11 cellular contexts compared by ENCODE assay signal in genomic region chr1:117573386-117574040, GRCh38. TPM values are rescaled to one million over a fixed set of nuclear protein-coding genes. Genes with fewer than 3 reads are reported as not detected.
A peak's percentile ranks its signal among the peaks of the same experiment; 100 is the strongest.
DNase-seq lines count a peak whose midpoint lies in the region; ATAC-seq and TF ChIP-seq lines count a peak whose summit lies in the region.
"Had no signal": no experiment of that assay in that cellular context is flagged by ENCODE, and none has a peak within 500 bp of the region (broad histone marks: within the 10 kb centered on the region; RNA-seq: fewer than 3 reads in every experiment).

No MANE protein-coding gene starts in this region.

- POLR2A ChIA-PET in activated CD4-positive, alpha-beta T cell treated with anti-CD3 and anti-CD28 coated beads, Interleukin-2, amount 10 ng/mL, durations not matched to agents 7 days and 5 days (lab: Charles Lee): no interaction called here
- POLR2A ChIA-PET in RWPE1 (lab: Yijun Ruan, JAX; ENCODE audit: low non-redundant PET): no interaction called here

- no peak overlapping the region for H3K4me3 ChIP-seq in NB4 (ENCODE audit: low read depth, low read length)
- no peak overlapping the region for H3K4me3 ChIP-seq in brain microvascular endothelial cell (ENCODE audit: low read depth, low read length)
- no peak overlapping the region for H3K4me3 ChIP-seq in ovary
- H3K4me3 ChIP-seq: sigmoid colon, upper lobe of left lung had no signal

- no peaks in the 10 kb centered on the region for H3K27me3 ChIP-seq in brain microvascular endothelial cell (replicated peaks)
- no peaks in the 10 kb centered on the region for H3K27me3 ChIP-seq in ovary
- H3K27me3 ChIP-seq: sigmoid colon, upper lobe of left lung had no signal

- TF ChIP-seq POLR2A in NB4 (IDR thresholded peaks at IDR 0.05; ENCODE audit: extremely low read depth, insufficient read length): no peak
- no peak for TF ChIP-seq POLR2A in ovary (IDR thresholded peaks at IDR 0.05)

- peaks cover 42% of the 10 kb centered on the region for H3K4me1 Mint-ChIP-seq in activated CD4-positive, alpha-beta T cell treated with anti-CD3 and anti-CD28 coated beads, Interleukin-2, amount 10 ng/mL, durations not matched to agents 7 days and 5 days

- H3K27me3 Mint-ChIP-seq in activated CD4-positive, alpha-beta T cell treated with anti-CD3 and anti-CD28 coated beads, Interleukin-2, amount 10 ng/mL, durations not matched to agents 7 days and 5 days: peaks cover 6% of the 10 kb centered on the region

- H3K9me3 ChIP-seq in ovary: no peaks in the 10 kb centered on the region
- H3K9me3 ChIP-seq: sigmoid colon, upper lobe of left lung had no signal

- no peaks in the 10 kb centered on the region for H3K9me3 Mint-ChIP-seq in activated CD4-positive, alpha-beta T cell treated with anti-CD3 and anti-CD28 coated beads, Interleukin-2, amount 10 ng/mL, durations not matched to agents 7 days and 5 days

- no peaks in the 10 kb centered on the region for H3K36me3 Mint-ChIP-seq in activated CD4-positive, alpha-beta T cell treated with anti-CD3 and anti-CD28 coated beads, Interleukin-2, amount 10 ng/mL, durations not matched to agents 7 days and 5 days (ENCODE audit: low read depth)

- DNase-seq in activated CD4-positive, alpha-beta T cell treated with anti-CD3 and anti-CD28 coated beads, Interleukin-2, amount 10 ng/mL, durations not matched to agents 7 days and 5 days: peak; percentile 19
- DNase-seq in activated CD4-positive, alpha-beta T cell treated with anti-CD3 and anti-CD28 coated beads, Interleukin-2, amount 50 U/mL, for 1 hour: no peak
- DNase-seq in NB4 (ENCODE audit: low read depth) (peak; percentile 63), brain microvascular endothelial cell (peak; percentile 38), ovary (peak in 3 of 5 donors; percentile 27 to 43 (median 30)), globus pallidus (ENCODE audit: low spot score) (no peak), RWPE1 (ENCODE audit: low spot score) (no peak)
- DNase-seq: NCI-H526 treated with DMSO at 0.1 percent for 48 hours, sigmoid colon, upper lobe of left lung had no signal

- H3K4me3 Mint-ChIP-seq in activated CD4-positive, alpha-beta T cell treated with anti-CD3 and anti-CD28 coated beads, Interleukin-2, amount 10 ng/mL, durations not matched to agents 7 days and 5 days: no peak overlapping the region

- H3K27ac Mint-ChIP-seq in activated CD4-positive, alpha-beta T cell treated with anti-CD3 and anti-CD28 coated beads, Interleukin-2, amount 10 ng/mL, durations not matched to agents 7 days and 5 days: peak overlapping the region; percentile 78

- no peak for ATAC-seq in GM21786 (IDR thresholded peaks at IDR 0.05; ENCODE audit: unreplicated experiment)

- in situ Hi-C loops in brain microvascular endothelial cell (cut with HindIII; ENCODE audit: low pct_ligation_motif_present, low sequenced_read_pairs): no loop called here

- TF ChIP-seq EP300 in ovary (IDR thresholded peaks at IDR 0.05): no peak

- intact Hi-C loops in ovary (cut with DNase I): no loop called here

- CTCF ChIA-PET in activated CD4-positive, alpha-beta T cell treated with anti-CD3 and anti-CD28 coated beads, Interleukin-2, amount 10 ng/mL, durations not matched to agents 7 days and 5 days (lab: Charles Lee): interaction anchor here (0.8 to 2.3 kb wide), 4 partner anchors 12 to 101 kb away, joined by 3 to 6 read pairs (median 4); no protein-coding TSS in a partner anchor
- CTCF ChIA-PET in RWPE1 (lab: Yijun Ruan, JAX): no interaction called here

- TF ChIP-seq CTCF in NB4 (IDR thresholded peaks at IDR 0.05; ENCODE audit: low read depth, low read length): no peak
- TF ChIP-seq CTCF in brain microvascular endothelial cell (IDR thresholded peaks at IDR 0.05; ENCODE audit: low read depth, low read length, missing control alignments): no peak
- no peak for TF ChIP-seq CTCF in ovary (IDR thresholded peaks at IDR 0.05)
- TF ChIP-seq CTCF in RWPE1 (conservative IDR thresholded peaks at IDR 0.05; ENCODE audit: low read depth): no peak

- 36 to 39% (median 37%) methylated on average over 10 of the region's 10 CpGs for WGBS in ovary, 3 donors

- H3K36me3 ChIP-seq in brain microvascular endothelial cell (replicated peaks) (no peaks in the 10 kb centered on the region), ovary (no peaks in the 10 kb centered on the region)
- H3K36me3 ChIP-seq: sigmoid colon, upper lobe of left lung had no signal

- H3K4me1 ChIP-seq in ovary (ENCODE audit: insufficient read depth): no peaks in the 10 kb centered on the region
- H3K4me1 ChIP-seq: sigmoid colon had no signal

- H3K27ac ChIP-seq in brain microvascular endothelial cell (no peak overlapping the region), ovary (no peak overlapping the region), RWPE1 (no peak overlapping the region)
- H3K27ac ChIP-seq: sigmoid colon, upper lobe of left lung had no signal

RNA-seq across cellular contexts. Expression of gene TENT5C, which starts 32.3 kb away (rescaled TPM):
- 10 to 100 TPM; 13.3 to 13.7 TPM for total RNA-seq in activated CD4-positive, alpha-beta T cell treated with anti-CD3 and anti-CD28 coated beads, Interleukin-2, amount 10 ng/mL, durations not matched to agents 7 days and 5 days
- total RNA-seq in ovary: 10 to 100 TPM in 5 of 7 donors, 1 to 10 TPM in 2; 6.2 to 24.7 (median 11.4) TPM
- polyA plus RNA-seq in ovary: 10 to 100 TPM in 1 of 2 donors, 1 to 10 TPM in 1; 2.6 to 11.6 TPM

Comparison
In these comparisons a context has a peak if more than half of its experiments do, and no peak if none do; other contexts are left out.
1. DNase-seq: peak in activated CD4-positive, alpha-beta T cell treated with anti-CD3 and anti-CD28 coated beads, Interleukin-2, amount 10 ng/mL, durations not matched to agents 7 days and 5 days (single experiment), NB4 (single experiment), brain microvascular endothelial cell (single experiment) and ovary (3 of 5); none in activated CD4-positive, alpha-beta T cell treated with anti-CD3 and anti-CD28 coated beads, Interleukin-2, amount 50 U/mL, for 1 hour (single experiment), globus pallidus (single experiment) and RWPE1 (single experiment).